Comparison of ENCODE assay signal across 27 cellular contexts in the genomic region with DNA sequence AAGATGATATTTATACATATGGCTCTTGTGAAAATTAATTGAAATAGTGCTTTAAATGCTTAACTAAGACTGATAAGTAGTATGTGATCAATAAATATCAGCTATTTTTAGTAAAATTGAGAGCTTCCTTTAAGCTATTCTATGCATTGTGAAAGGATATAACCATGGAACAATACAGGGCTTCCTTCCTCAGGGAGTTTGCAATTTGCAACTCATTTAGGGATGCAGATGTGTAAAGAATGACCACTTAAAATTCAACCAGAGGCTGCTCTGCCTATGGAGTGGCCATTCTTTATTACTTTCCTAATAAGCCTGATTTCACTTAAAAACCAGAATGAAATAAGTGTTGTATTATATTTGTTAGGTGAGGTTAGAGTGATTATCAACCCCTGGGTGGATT.
A peak's percentile ranks its signal among the peaks of the same experiment; 100 is the strongest.
DNase-seq lines count a peak whose midpoint lies in the region; ATAC-seq and TF ChIP-seq lines count a peak whose summit lies in the region.
"Had no signal": no experiment of that assay in that cellular context is flagged by ENCODE, and none has a peak within 500 bp of the region (broad histone marks: within the 10 kb centered on the region; RNA-seq: fewer than 3 reads in every experiment).

No MANE protein-coding gene starts in this region.

- no peak overlapping the region for H3K9ac ChIP-seq in neural progenitor cell

- H3K4me1 ChIP-seq in heart right ventricle (peaks cover 0 to 17% (median 5%) of the 10 kb centered on the region in 9 donors), right atrium auricular region (peaks cover 0 to 10% of the 10 kb centered on the region in 2 donors), Panc1 (ENCODE audit: control insufficient read depth, insufficient read depth, low read length) (no peaks in the 10 kb centered on the region), neural progenitor cell (peaks cover 8% of the 10 kb centered on the region)
- H3K4me1 ChIP-seq: body of pancreas, HAP-1 had no signal

- H3K4me2 ChIP-seq in neural progenitor cell, result no peak overlapping the region

- no TSS peak for BruUV-seq in Panc1 (replicated peaks; lab: Mats Ljungman, UMichigan)

- no peak overlapping the region for H2AFZ ChIP-seq in neural progenitor cell (replicated peaks)

- POLR2A ChIA-PET in Panc1 (lab: Charles Lee), result no interaction called here

- peaks cover 3% of the 10 kb centered on the region for H3K27me3 Mint-ChIP-seq in neural progenitor cell (ENCODE audit: insufficient read depth, low read depth)
- H3K27me3 Mint-ChIP-seq: activated naive CD4-positive, alpha-beta T cell treated with anti-CD3 and anti-CD28 coated beads, Interleukin-2, amount 10 ng/mL, durations not matched to agents 7 days and 5 days; memory B cell; progenitor cell of endocrine pancreas had no signal

- H3K4me3 Mint-ChIP-seq in neural progenitor cell, result no peak overlapping the region
- H3K4me3 Mint-ChIP-seq: activated naive CD4-positive, alpha-beta T cell treated with anti-CD3 and anti-CD28 coated beads, Interleukin-2, amount 10 ng/mL, durations not matched to agents 7 days and 5 days; activated T-helper 17 cell treated with anti-CD3 and anti-CD28 coated beads, Interleukin-2, amount 50 U/mL, for 72 hours; memory B cell had no signal

- no peak for TF ChIP-seq CTCF in heart right ventricle (IDR thresholded peaks at IDR 0.05)
- TF ChIP-seq CTCF in right atrium auricular region (IDR thresholded peaks at IDR 0.05), result no peak
- no peak for TF ChIP-seq CTCF in Panc1 (IDR thresholded peaks at IDR 0.05)
- no peak for TF ChIP-seq CTCF in neural progenitor cell (IDR thresholded peaks at IDR 0.05)

- intact Hi-C loops in heart right ventricle (cut with DNase I), result no loop called here
- intact Hi-C loops in Panc1 (cut with micrococcal nuclease; ENCODE audit: unreplicated experiment), result no loop called here

- peaks cover 5% of the 10 kb centered on the region for H3K9me3 Mint-ChIP-seq in neural progenitor cell

- DNase-seq in heart right ventricle (no peak), right atrium auricular region (ENCODE audit: low spot score) (no peak), Panc1 (ENCODE audit: low read depth, low spot score) (no peak), neural progenitor cell (ENCODE audit: low spot score) (no peak), NCI-H2081 (lab: John Stamatoyannopoulos, UW) (no peak), epidermal melanocyte (ENCODE audit: insufficient read length, low spot score) (no peak)
- DNase-seq: activated CD4-positive, alpha-beta T cell treated with anti-CD3 and anti-CD28 coated beads for 4 hours; activated naive CD4-positive, alpha-beta T cell treated with anti-CD3 and anti-CD28 coated beads, Interleukin-2, amount 10 ng/mL, durations not matched to agents 7 days and 5 days; AML-193; body of pancreas; CD4-positive, alpha-beta memory T cell; dermis blood vessel endothelial cell; NCI-H1694; NCI-H2171 treated with DMSO at 0.1 percent for 48 hours; NCI-H510A; stimulated activated CD4-positive, alpha-beta T cell treated with anti-CD3 and anti-CD28 coated beads, Interleukin-15, amount 100 ng/mL, for 24 hours; stimulated activated CD4-positive, alpha-beta T cell treated with anti-CD3 and anti-CD28 coated beads, Interleukin-4, amount 100 ng/mL, for 4 hours; T1000 had no signal

- H3K79me2 ChIP-seq in neural progenitor cell (ENCODE audit: low read depth), result no peaks in the 10 kb centered on the region

- no peaks in the 10 kb centered on the region for H3K27me3 ChIP-seq in heart right ventricle
- H3K27me3 ChIP-seq in right atrium auricular region, result no peaks in the 10 kb centered on the region
- no peaks in the 10 kb centered on the region for H3K27me3 ChIP-seq in Panc1 (ENCODE audit: control insufficient read depth, insufficient read depth, low read length)
- no peaks in the 10 kb centered on the region for H3K27me3 ChIP-seq in neural progenitor cell
- H3K27me3 ChIP-seq: body of pancreas, tibial nerve had no signal

- in situ Hi-C loops in Panc1 (cut with HindIII; ENCODE audit: low pct_unique_long_range_greater_than_20kb, low sequenced_read_pairs), result no loop called here

- H3K27ac ChIP-seq in heart right ventricle (peak overlapping the region in 5 of 10 donors; percentile 8 to 66 (median 49)), right atrium auricular region (no peak overlapping the region), Panc1 (ENCODE audit: low read length) (peak overlapping the region; percentile 57), neural progenitor cell (peak overlapping the region; percentile 11)
- H3K27ac ChIP-seq: body of pancreas, RWPE1, VCaP had no signal

- H3K36me3 Mint-ChIP-seq in neural progenitor cell, result no peaks in the 10 kb centered on the region
- H3K36me3 Mint-ChIP-seq: activated naive CD4-positive, alpha-beta T cell treated with anti-CD3 and anti-CD28 coated beads, Interleukin-2, amount 10 ng/mL, durations not matched to agents 7 days and 5 days; CD4-positive, alpha-beta memory T cell; memory B cell had no signal

- peaks cover 0 to 5% (median 0%) of the 10 kb centered on the region in 11 donors for H3K9me3 ChIP-seq in heart right ventricle
- H3K9me3 ChIP-seq in right atrium auricular region, result peaks cover 0 to 7% of the 10 kb centered on the region in 2 donors
- H3K9me3 ChIP-seq in Panc1 (ENCODE audit: control insufficient read depth, insufficient read depth, low read depth, low read length), result no peaks in the 10 kb centered on the region
- H3K9me3 ChIP-seq in neural progenitor cell (ENCODE audit: low read depth), result no peaks in the 10 kb centered on the region
- H3K9me3 ChIP-seq: body of pancreas had no signal

- no peaks in the 10 kb centered on the region for H4K20me1 ChIP-seq in neural progenitor cell (ENCODE audit: low read depth)

- no peaks in the 10 kb centered on the region for H3F3A ChIP-seq in neural progenitor cell (ENCODE audit: low read depth)

- H3K4me1 Mint-ChIP-seq in neural progenitor cell, result no peaks in the 10 kb centered on the region
- H3K4me1 Mint-ChIP-seq: activated naive CD4-positive, alpha-beta T cell treated with anti-CD3 and anti-CD28 coated beads, Interleukin-2, amount 10 ng/mL, durations not matched to agents 7 days and 5 days had no signal

- no peak overlapping the region for H3K27ac Mint-ChIP-seq in neural progenitor cell
- H3K27ac Mint-ChIP-seq: activated naive CD4-positive, alpha-beta T cell treated with anti-CD3 and anti-CD28 coated beads, Interleukin-2, amount 10 ng/mL, durations not matched to agents 7 days and 5 days; activated T-helper 17 cell treated with anti-CD3 and anti-CD28 coated beads, Interleukin-2, amount 50 U/mL, for 72 hours; memory B cell; progenitor cell of endocrine pancreas had no signal

- H3K36me3 ChIP-seq in heart right ventricle, result no peaks in the 10 kb centered on the region
- no peaks in the 10 kb centered on the region for H3K36me3 ChIP-seq in right atrium auricular region
- H3K36me3 ChIP-seq in Panc1 (ENCODE audit: control insufficient read depth, insufficient read depth, low read length), result no peaks in the 10 kb centered on the region
- H3K36me3 ChIP-seq in neural progenitor cell, result no peaks in the 10 kb centered on the region
- H3K36me3 ChIP-seq: HAP-1, tibial nerve had no signal

- no peak for ATAC-seq in heart right ventricle
- ATAC-seq in Panc1, result no peak
- ATAC-seq in GM21825 (IDR thresholded peaks at IDR 0.05; ENCODE audit: unreplicated experiment), result no peak
- ATAC-seq in HG03442 (IDR thresholded peaks at IDR 0.05; ENCODE audit: unreplicated experiment), result no peak
- ATAC-seq: activated T-helper 17 cell treated with anti-CD3 and anti-CD28 coated beads, Interleukin-2, amount 50 U/mL, for 72 hours; body of pancreas had no signal

- CTCF ChIA-PET in Panc1 (lab: Charles Lee), result no interaction called here

- H3K4me3 ChIP-seq in heart right ventricle, result peak overlapping the region in 9 of 10 donors; percentile 12 to 50 (median 33)
- peak overlapping the region in 1 of 2 donors; percentile 27 for H3K4me3 ChIP-seq in right atrium auricular region
- H3K4me3 ChIP-seq in Panc1 (ENCODE audit: low read depth in 2 of 2, low read length in 2 of 2), result peak overlapping the region; percentile 33 to 68
- H3K4me3 ChIP-seq in neural progenitor cell, result no peak overlapping the region
- H3K4me3 ChIP-seq: body of pancreas, HAP-1 had no signal

Comparison
In these comparisons a context has a peak if more than half of its experiments do, and no peak if none do; other contexts are left out.
1. H3K27ac ChIP-seq: peak in Panc1 (single experiment) and neural progenitor cell (single experiment); none in right atrium auricular region (0 of 2).